ENCODE assay signal across 28 cellular contexts in the genomic region with DNA sequence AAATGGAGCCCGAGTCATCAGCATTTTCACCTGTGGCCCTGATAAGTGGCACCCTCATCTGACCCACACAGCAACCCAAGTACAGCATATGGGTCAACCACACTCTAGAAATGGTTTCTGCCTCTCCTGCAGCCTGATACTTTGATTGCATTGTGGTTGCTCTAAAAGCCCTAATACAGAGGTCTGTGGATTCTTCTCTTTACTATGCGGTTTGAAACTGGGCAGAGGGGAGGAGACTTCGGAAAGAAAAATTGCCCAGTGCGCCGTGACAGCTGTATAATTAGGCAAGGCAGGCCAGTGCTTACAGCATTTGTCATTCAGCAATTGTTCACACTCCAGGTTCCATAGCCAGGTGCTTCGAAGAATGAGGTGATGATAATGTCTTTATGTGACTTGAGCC.
A peak's percentile ranks its signal among the peaks of the same experiment; 100 is the strongest.
DNase-seq lines count a peak whose midpoint lies in the region; ATAC-seq and TF ChIP-seq lines count a peak whose summit lies in the region.
"Had no signal": no experiment of that assay in that cellular context is flagged by ENCODE, and none has a peak within 500 bp of the region (broad histone marks: within the 10 kb centered on the region; RNA-seq: fewer than 3 reads in every experiment).

No MANE protein-coding gene starts in this region.

- H3K23ac ChIP-seq in trophoblast cell (ENCODE audit: low read length), result no peak overlapping the region

- no CpG with 5 or more reads among the region's 6 CpGs for WGBS in trophoblast cell (ENCODE audit: extremely low coverage, insufficient coverage, insufficient read length)
- 93 to 94% methylated on average over 6 of the region's 6 CpGs for WGBS in lower leg skin, 2 donors

- H4K12ac ChIP-seq in trophoblast cell (ENCODE audit: low read depth, low read length), result no peak overlapping the region

- H4K91ac ChIP-seq in trophoblast cell (ENCODE audit: low read depth, low read length), result no peak overlapping the region

- no peak overlapping the region for H2BK120ac ChIP-seq in trophoblast cell (ENCODE audit: insufficient read depth, low read length, poor library complexity)

- H3K36me3 ChIP-seq in trophoblast cell (ENCODE audit: control insufficient read depth in 1 of 2, insufficient read depth in 2 of 2, low read length in 2 of 2), result no peaks in the 10 kb centered on the region
- H3K36me3 ChIP-seq: heart left ventricle had no signal

- no peak overlapping the region for H3K4me2 ChIP-seq in trophoblast cell (ENCODE audit: low read length)
- H3K4me2 ChIP-seq: PC-9 had no signal

- no peak overlapping the region for H3K27ac ChIP-seq in trophoblast cell (ENCODE audit: low read depth, low read length)
- H3K27ac ChIP-seq: epithelial cell of prostate, heart left ventricle, HL-60, PC-9, testis had no signal

- TF ChIP-seq POLR2A in lower leg skin (IDR thresholded peaks at IDR 0.05), result no peak

- H3K4ac ChIP-seq in trophoblast cell (ENCODE audit: low read depth, low read length), result no peak overlapping the region

- H4K8ac ChIP-seq in trophoblast cell (ENCODE audit: low read depth, low read length), result no peak overlapping the region

- intact Hi-C loops in lower leg skin (cut with DNase I; ENCODE audit: low total_unique reads), result no loop called here

- H2AK5ac ChIP-seq in trophoblast cell (ENCODE audit: low read length), result no peak overlapping the region

- no peak overlapping the region for H2BK12ac ChIP-seq in trophoblast cell (ENCODE audit: low read length)

- no peaks in the 10 kb centered on the region for H3K27me3 ChIP-seq in trophoblast cell (ENCODE audit: insufficient read depth, low read length)
- H3K27me3 ChIP-seq: heart left ventricle, testis had no signal

- H3K4me3 ChIP-seq in trophoblast cell (ENCODE audit: low read depth, low read length), result no peak overlapping the region
- no peak overlapping the region for H3K4me3 ChIP-seq in lower leg skin (ENCODE audit: low read depth, poor library complexity, severe bottlenecking)
- H3K4me3 ChIP-seq: heart left ventricle, PC-9, testis had no signal

- no peaks in the 10 kb centered on the region for H3K4me1 ChIP-seq in trophoblast cell (ENCODE audit: control insufficient read depth in 1 of 2, insufficient read depth in 2 of 2, low read length in 2 of 2)
- H3K4me1 ChIP-seq: testis had no signal

- H2BK5ac ChIP-seq in trophoblast cell (ENCODE audit: low read depth, low read length, poor library complexity), result peak overlapping the region; percentile 7

- H3K14ac ChIP-seq in trophoblast cell (ENCODE audit: low read length), result no peak overlapping the region

- H2AFZ ChIP-seq in trophoblast cell (ENCODE audit: insufficient read depth, low read length, poor library complexity), result no peak overlapping the region
- H2AFZ ChIP-seq: PC-9 had no signal

- no peaks in the 10 kb centered on the region for H3K79me1 ChIP-seq in trophoblast cell (ENCODE audit: low read length)

- DNase-seq in H4 (ENCODE audit: low spot score) (peak; percentile 59), NCI-H146 (lab: John Stamatoyannopoulos, UW) (peak; percentile 89), NCI-H774 (lab: John Stamatoyannopoulos, UW) (peak; percentile 85), trophoblast cell (no peak), UCSD-AML1 (lab: John Stamatoyannopoulos, UW; ENCODE audit: unreplicated experiment) (no peak), lower leg skin (ENCODE audit: low spot score in 2 of 2) (no peak)
- DNase-seq: activated CD4-positive, alpha-beta T cell treated with anti-CD3 and anti-CD28 coated beads for 4 hours; activated naive CD4-positive, alpha-beta T cell treated with anti-CD3 and anti-CD28 coated beads for 36 hours; activated T-cell treated with anti-CD3 and anti-CD28 coated beads, Interleukin-2, amount 50 U/mL, for 48 hours; amygdala; CD4-positive, alpha-beta T cell; DND-41; heart left ventricle; left colon; mesenchymal stem cell; naive B cell; NCI-H1694; NCI-H526 treated with DMSO at 0.1 percent for 48 hours; PC-9; retina; SIG-M5; stimulated activated CD4-positive, alpha-beta T cell treated with anti-CD3 and anti-CD28 coated beads, Interleukin-2, amount 100 ng/mL, for 48 hours; stimulated activated naive B cell treated with anti-CD40 and anti-IgM and Interleukin-4, amounts not matched to agents 10 μg/mL and 1 μg/mL and 100 μg/mL, for 72 hours; testis had no signal

- H3K9me3 ChIP-seq in trophoblast cell (ENCODE audit: insufficient read depth, low read depth, low read length), result peaks cover 2% of the 10 kb centered on the region
- H3K9me3 ChIP-seq: testis had no signal

- H3K9ac ChIP-seq in trophoblast cell (ENCODE audit: low read length), result no peak overlapping the region

- H3K79me2 ChIP-seq in trophoblast cell (ENCODE audit: control insufficient read depth, insufficient read depth, low read length, poor library complexity), result no peaks in the 10 kb centered on the region

- TF ChIP-seq CTCF in lower leg skin (IDR thresholded peaks at IDR 0.05), result no peak

- H3K18ac ChIP-seq in trophoblast cell (ENCODE audit: low read length), result no peak overlapping the region

- no peak for ATAC-seq in GM19455 (IDR thresholded peaks at IDR 0.05; ENCODE audit: unreplicated experiment)
- ATAC-seq: heart left ventricle; HepG2; left colon; stimulated activated naive B cell treated with anti-CD40 and anti-IgM and Interleukin-4, amounts not matched to agents 10 μg/mL and 1 μg/mL and 100 μg/mL, for 72 hours had no signal

Comparison
In these comparisons a context has a peak if more than half of its experiments do, and no peak if none do; other contexts are left out.
1. DNase-seq: peak in H4 (single experiment), NCI-H146 (single experiment) and NCI-H774 (single experiment); none in trophoblast cell (0 of 2), UCSD-AML1 (single experiment) and lower leg skin (0 of 2).